1 cellular context compared by ENCODE assay signal in genomic region chr6:90364291-90364690, GRCh38.
TF ChIP-seq lines count a peak whose summit lies in the region.

No MANE protein-coding gene starts in this region.

TF ChIP-seq in WTC11, 78 proteins besides CTCF, POLR2A, EP300 and RAD21 (continued from another document):
- TF ChIP-seq PRDM15 (CRISPR knock-in tag; IDR thresholded peaks at IDR 0.05) (no peak), ATF1 (CRISPR knock-in tag; IDR thresholded peaks at IDR 0.05) (no peak), MLX (CRISPR knock-in tag; IDR thresholded peaks at IDR 0.05) (no peak), ATF6 (CRISPR knock-in tag; IDR thresholded peaks at IDR 0.05) (no peak)
- TF ChIP-seq, protein P1, sequence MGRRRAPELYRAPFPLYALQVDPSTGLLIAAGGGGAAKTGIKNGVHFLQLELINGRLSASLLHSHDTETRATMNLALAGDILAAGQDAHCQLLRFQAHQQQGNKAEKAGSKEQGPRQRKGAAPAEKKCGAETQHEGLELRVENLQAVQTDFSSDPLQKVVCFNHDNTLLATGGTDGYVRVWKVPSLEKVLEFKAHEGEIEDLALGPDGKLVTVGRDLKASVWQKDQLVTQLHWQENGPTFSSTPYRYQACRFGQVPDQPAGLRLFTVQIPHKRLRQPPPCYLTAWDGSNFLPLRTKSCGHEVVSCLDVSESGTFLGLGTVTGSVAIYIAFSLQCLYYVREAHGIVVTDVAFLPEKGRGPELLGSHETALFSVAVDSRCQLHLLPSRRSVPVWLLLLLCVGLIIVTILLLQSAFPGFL (CRISPR knock-in tag; IDR thresholded peaks at IDR 0.05; ENCODE audit: borderline replicate concordance) = no peak
